10 cellular contexts compared by ENCODE assay signal in genomic region chr12:116955382-116956021, GRCh38. TPM values are rescaled to one million over a fixed set of nuclear protein-coding genes. Genes with fewer than 3 reads are reported as not detected.
DNase-seq lines count a peak whose midpoint lies in the region; ATAC-seq, FAIRE-seq and TF ChIP-seq lines count a peak whose summit lies in the region.
"Had no signal": no experiment of that assay in that cellular context is flagged by ENCODE, and none has a peak within 500 bp of the region (broad histone marks: within the 10 kb centered on the region; RNA-seq: fewer than 3 reads in every experiment).

No MANE protein-coding gene starts in this region.

- H2AFZ ChIP-seq in PC-9, result no peak overlapping the region

- no peak for FAIRE-seq in A549 (lab: Jason Lieb, UNC)
- FAIRE-seq: endothelial cell of umbilical vein had no signal

- no peak for TF ChIP-seq EP300 in A549 (IDR thresholded peaks at IDR 0.05)

- 76% methylated on average over 4 of the region's 4 CpGs for WGBS in A549 (ENCODE audit: missing lambda C conversion rate)

- POLR2A ChIA-PET in A549 (lab: Yijun Ruan, JAX), result no interaction called here
- POLR2A ChIA-PET in PC-9 (lab: Charles Lee; ENCODE audit: unreplicated experiment), result interaction anchor here (0.6 kb wide), 2 partner anchors 44 to 815 kb away, joined by 3 read pairs; partner anchors contain the start of gene FBXW8

- peak; percentile 38 to 42; a peak in 4 of 5 replicates for TF ChIP-seq RAD21 in A549 (conservative IDR thresholded peaks at IDR 0.05 in 1 of 2, IDR thresholded peaks at IDR 0.05 in 1 of 2)

- ATAC-seq in A549, result peak; percentile 62 to 76; a peak in 4 of 6 replicates
- no peak for ATAC-seq in GM18861 (IDR thresholded peaks at IDR 0.05; ENCODE audit: unreplicated experiment)
- ATAC-seq in HG03095 (IDR thresholded peaks at IDR 0.05; ENCODE audit: unreplicated experiment), result no peak

- no peaks in the 10 kb centered on the region for H3K9me3 ChIP-seq in A549
- H3K9me3 ChIP-seq in PC-9 (ENCODE audit: insufficient read depth, low read depth), result no peaks in the 10 kb centered on the region

- intact Hi-C loops in PC-9 (cut with micrococcal nuclease; ENCODE audit: unreplicated experiment) (loop anchor here (1.0 kb wide), 1 partner anchor 252 kb away; no protein-coding TSS in a partner anchor), posterior vena cava (cut with DNase I) (no loop called here)

- no peaks in the 10 kb centered on the region for H3K36me3 ChIP-seq in PC-9 (ENCODE audit: low read depth)

- BruUV-seq in PC-9 (replicated peaks; lab: Mats Ljungman, UMichigan), result no TSS peak

- no peaks in the 10 kb centered on the region for H3K27me3 ChIP-seq in PC-9 (ENCODE audit: insufficient read depth, low read depth)

- peak; percentile 25 to 68 for DNase-seq in A549 (ENCODE audit: low read depth in 1 of 2, low spot score in 1 of 2)
- DNase-seq in PC-9, result peak; percentile 26 to 81
- peak; percentile 44 for DNase-seq in glomerular visceral epithelial cell (ENCODE audit: extremely low spot score)
- DNase-seq in stimulated activated CD4-positive, alpha-beta T cell treated with anti-CD3 and anti-CD28 coated beads, Interleukin-2, amount 100 ng/mL, for 48 hours, result no peak
- DNase-seq in posterior vena cava (ENCODE audit: low spot score), result no peak
- DNase-seq: activated CD4-positive, alpha-beta T cell treated with anti-CD3 and anti-CD28 coated beads for 48 hours had no signal

- H3K27ac ChIP-seq in A549, result no peak overlapping the region
- H3K27ac ChIP-seq in PC-9, result no peak overlapping the region

- H3K79me2 ChIP-seq in PC-9 (ENCODE audit: low read depth), result no peaks in the 10 kb centered on the region; the same call in 1 of the 2 replicates

- CTCF ChIA-PET in A549 (lab: Yijun Ruan, JAX), result interaction anchor here (0.6 to 1.8 kb wide), 4 partner anchors 17 to 970 kb away, joined by 3 read pairs; no protein-coding TSS in a partner anchor
- CTCF ChIA-PET in PC-9 (lab: Charles Lee), result interaction anchor here (0.6 to 1.0 kb wide), 5 partner anchors 39 to 252 kb away, joined by 3 to 8 read pairs (median 4); partner anchors contain the start of genes RNFT2 and SPRING1

- H3K4me3 ChIP-seq in A549 (no peak overlapping the region), GM12875 (ENCODE audit: low read depth, low read length) (no peak overlapping the region), PC-9 (no peak overlapping the region)

- TF ChIP-seq CTCF in A549 (IDR thresholded peaks at IDR 0.05) (peak; percentile 29; the same call in 2 of the 3 replicates), GM12875 (IDR thresholded peaks at IDR 0.05; ENCODE audit: borderline replicate concordance, insufficient read depth, low read depth, low read length) (0 out of 2 replicates have a peak, but pooled peaks have one; percentile 6), PC-9 (conservative IDR thresholded peaks at IDR 0.05) (peak; percentile 63)

- H3K4me2 ChIP-seq in A549 (no peak overlapping the region), PC-9 (no peak overlapping the region)

- H4K20me1 ChIP-seq in PC-9 (ENCODE audit: insufficient read depth), result peaks cover 16% of the 10 kb centered on the region

- H3F3A ChIP-seq in PC-9 (ENCODE audit: insufficient read depth, low read depth), result no peaks in the 10 kb centered on the region

- no peaks in the 10 kb centered on the region for H3K9me2 ChIP-seq in PC-9 (ENCODE audit: insufficient read depth)

- H3K4me1 ChIP-seq in A549 (peaks cover 9% of the 10 kb centered on the region), PC-9 (replicated peaks; ENCODE audit: insufficient read depth) (peaks cover 5% of the 10 kb centered on the region; the same call in 1 of the 2 replicates)

- TF ChIP-seq POLR2A in A549 (IDR thresholded peaks at IDR 0.05; ENCODE audit: low read length), result no peak

TF ChIP-seq in A549, 52 proteins besides CTCF, POLR2A, EP300 and RAD21:
- peak; percentile 22; the same call in 1 of the 3 replicates for TF ChIP-seq SMC3 (IDR thresholded peaks at IDR 0.05)
- TF ChIP-seq CEBPB (IDR thresholded peaks at IDR 0.05), result peak; percentile 35 to 47; a peak in 1 of 4 replicates
- no peak for TF ChIP-seq ZFP36 (IDR thresholded peaks at IDR 0.05; ENCODE audit: borderline replicate concordance, partially characterized antibody)
- no peak for TF ChIP-seq RARB (CRISPR knock-in tag; IDR thresholded peaks at IDR 0.05)

RNA-seq across cellular contexts. Expression of gene FBXW8, which starts 44.8 kb away (rescaled TPM):
- 15.7 and 16.8 TPM in 2 replicates for polyA plus RNA-seq in A549 (2011; rRNA removed)
- polyA plus RNA-seq in A549 (2012; cell fraction: cytosol; rRNA removed), result 7.5 and 10.0 TPM in 2 replicates
- 13.0 and 15.3 TPM in 2 replicates for polyA plus RNA-seq in A549 (2012; cell fraction: nucleus; rRNA removed)
- 8.3 to 11.0 TPM (median 9.8 TPM) in 3 replicates for polyA plus RNA-seq in A549 (2017; fragmentation: RNase III; extraction: RNeasy Plus Mini Kit Qiagen cat#74134 plus additional on column Dnase treatment)
- 36.3 and 37.7 TPM in 2 replicates for polyA minus RNA-seq in A549 (2011; rRNA and poly(A)+ RNA removed)
- total RNA-seq in PC-9 (2021), result 20.6 and 27.4 TPM in 2 replicates
- total RNA-seq in posterior vena cava, result 10 to 100 TPM; 13.3 to 14.7 TPM

Comparison
In these comparisons a context has a peak if more than half of its experiments do, and no peak if none do; other contexts are left out.
1. ATAC-seq: peak in A549 (2 of 2); none in GM18861 (single experiment) and HG03095 (single experiment).
2. DNase-seq: peak in A549 (2 of 2), PC-9 (2 of 2) and glomerular visceral epithelial cell (single experiment); none in stimulated activated CD4-positive, alpha-beta T cell treated with anti-CD3 and anti-CD28 coated beads, Interleukin-2, amount 100 ng/mL, for 48 hours (0 of 2) and posterior vena cava (single experiment).
3. CTCF ChIP-seq: peak in every context shown above with its lines; median percentile 63 in PC-9; 29 in A549; 6 in GM12875.